In genomic region chr1:38235705-38236104, GRCh38 we compare ENCODE assay signal across 1 cellular context.
TF ChIP-seq lines count a peak whose summit lies in the region.

No MANE protein-coding gene starts in this region.

TF ChIP-seq in H1, 55 proteins besides CTCF, POLR2A, EP300 and RAD21:
- no peak for TF ChIP-seq ASH2L (IDR thresholded peaks at IDR 0.05; ENCODE audit: low read length)
- TF ChIP-seq CEBPB (IDR thresholded peaks at IDR 0.05; ENCODE audit: low read depth, low read length), result peak; percentile 58; the same call in 1 of the 2 replicates
